Comparison of ENCODE assay signal across 9 cellular contexts in the genomic region with DNA sequence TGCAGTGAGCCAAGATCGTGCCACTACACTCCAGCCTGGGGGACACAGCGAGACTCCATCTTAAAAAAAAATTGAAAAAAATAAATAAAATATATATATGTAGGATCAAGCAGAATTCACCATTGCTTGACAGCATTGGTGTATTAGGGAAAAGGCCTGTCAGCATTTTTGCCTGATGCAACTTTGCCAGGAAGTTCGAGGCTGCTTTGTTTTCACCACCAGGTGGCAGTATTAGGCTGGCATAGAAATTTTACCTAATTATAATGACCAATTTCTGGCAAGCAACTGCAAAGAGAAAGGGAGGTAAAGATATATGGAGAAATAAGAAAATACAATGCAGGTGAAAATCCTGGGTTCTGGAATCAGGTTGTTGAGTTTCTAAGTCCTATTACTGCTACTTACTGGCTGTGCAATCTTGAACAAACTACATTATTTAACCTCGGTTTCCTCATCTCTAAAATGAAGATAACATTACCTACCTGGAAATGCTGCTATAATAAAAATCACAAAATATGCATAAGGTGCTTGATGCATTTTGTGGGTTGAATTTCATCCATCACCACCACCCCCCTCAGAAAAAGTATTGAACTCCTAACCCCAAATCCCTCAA. TPM values are rescaled to one million over a fixed set of nuclear protein-coding genes. Genes with fewer than 3 reads are reported as not detected.
A peak's percentile ranks its signal among the peaks of the same experiment; 100 is the strongest.
DNase-seq lines count a peak whose midpoint lies in the region; ATAC-seq and TF ChIP-seq lines count a peak whose summit lies in the region.
"Had no signal": no experiment of that assay in that cellular context is flagged by ENCODE, and none has a peak within 500 bp of the region (broad histone marks: within the 10 kb centered on the region; RNA-seq: fewer than 3 reads in every experiment).

No MANE protein-coding gene starts in this region.

- no peak overlapping the region for H3K4me3 Mint-ChIP-seq in activated T-helper 17 cell treated with anti-CD3 and anti-CD28 coated beads, Interleukin-2, amount 50 U/mL, for 72 hours
- H3K4me3 Mint-ChIP-seq: T-helper 1 cell treated with Interleukin-12 subunit alpha and Interleukin-12 subunit beta and Interleukin-4 antibody, amounts not matched to agents 30 μg/mL and 1 μg/mL, for 36 hours had no signal

- DNase-seq in DMS153 treated with DMSO at 0.1 percent for 48 hours (lab: John Stamatoyannopoulos, UW; ENCODE audit: unreplicated experiment) (peak; percentile 47), RWPE2 (ENCODE audit: low spot score) (no peak), fibroblast of the conjunctiva (ENCODE audit: low read depth) (peak; percentile 66), occipital lobe (lab: John Stamatoyannopoulos, UW) (peak; percentile 7)

- no peaks in the 10 kb centered on the region for H3K9me2 ChIP-seq in Loucy (replicated peaks; ENCODE audit: low read depth, low read length)

- ATAC-seq in RWPE2 (ENCODE audit: low read depth): 0 out of 3 replicates have a peak, but pooled peaks have one; percentile 25
- ATAC-seq in activated T-helper 17 cell treated with anti-CD3 and anti-CD28 coated beads, Interleukin-2, amount 50 U/mL, for 72 hours (replicated peaks): peak; percentile 35
- ATAC-seq in HG03139 (IDR thresholded peaks at IDR 0.05; ENCODE audit: unreplicated experiment): no peak
- no peak for ATAC-seq in HG02885 (IDR thresholded peaks at IDR 0.05; ENCODE audit: poor library complexity, unreplicated experiment)

- no peaks in the 10 kb centered on the region for H3F3A ChIP-seq in Loucy (ENCODE audit: low read depth)

- H3K4me1 ChIP-seq in Loucy (ENCODE audit: insufficient read depth, low read length, poor library complexity, severe bottlenecking) (peaks cover 23% of the 10 kb centered on the region), RWPE2 (ENCODE audit: insufficient read depth, poor library complexity, severe bottlenecking) (peaks cover 12% of the 10 kb centered on the region)

- H3K36me3 ChIP-seq in Loucy (ENCODE audit: insufficient read depth, low read length) (no peaks in the 10 kb centered on the region), RWPE2 (ENCODE audit: low read depth) (no peaks in the 10 kb centered on the region)

- H3K9me3 Mint-ChIP-seq in activated T-helper 17 cell treated with anti-CD3 and anti-CD28 coated beads, Interleukin-2, amount 50 U/mL, for 72 hours: no peaks in the 10 kb centered on the region
- H3K9me3 Mint-ChIP-seq: T-helper 1 cell treated with Interleukin-12 subunit alpha and Interleukin-12 subunit beta and Interleukin-4 antibody, amounts not matched to agents 30 μg/mL and 1 μg/mL, for 36 hours had no signal

- H3K27me3 ChIP-seq in Loucy (ENCODE audit: insufficient read depth, low read length, poor library complexity, severe bottlenecking) (no peaks in the 10 kb centered on the region), RWPE2 (ENCODE audit: insufficient read depth, poor library complexity, severe bottlenecking) (no peaks in the 10 kb centered on the region)

- H2AFZ ChIP-seq in Loucy (ENCODE audit: low read length): no peak overlapping the region

- no peaks in the 10 kb centered on the region for H4K20me1 ChIP-seq in Loucy (ENCODE audit: insufficient read depth, low read length, poor library complexity, severe bottlenecking)

- H3K36me3 Mint-ChIP-seq in activated T-helper 17 cell treated with anti-CD3 and anti-CD28 coated beads, Interleukin-2, amount 50 U/mL, for 72 hours (ENCODE audit: low read depth): no peaks in the 10 kb centered on the region

- H3K4me3 ChIP-seq in Loucy (ENCODE audit: low read length, poor library complexity, severe bottlenecking): no peak overlapping the region
- no peak overlapping the region for H3K4me3 ChIP-seq in RWPE2 (ENCODE audit: severe bottlenecking)

- H3K9me3 ChIP-seq in Loucy (ENCODE audit: insufficient read depth, low read depth, low read length) (no peaks in the 10 kb centered on the region), RWPE2 (ENCODE audit: severe bottlenecking) (no peaks in the 10 kb centered on the region)

- H3K79me2 ChIP-seq in Loucy (ENCODE audit: insufficient read depth, low read length): no peaks in the 10 kb centered on the region

- no peak overlapping the region for H3K27ac Mint-ChIP-seq in activated T-helper 17 cell treated with anti-CD3 and anti-CD28 coated beads, Interleukin-2, amount 50 U/mL, for 72 hours
- H3K27ac Mint-ChIP-seq: T-helper 1 cell treated with Interleukin-12 subunit alpha and Interleukin-12 subunit beta and Interleukin-4 antibody, amounts not matched to agents 30 μg/mL and 1 μg/mL, for 36 hours had no signal

- H3K4me2 ChIP-seq in Loucy (ENCODE audit: low read depth, low read length, poor library complexity, severe bottlenecking): no peak overlapping the region

- peaks cover 4% of the 10 kb centered on the region for H3K27me3 Mint-ChIP-seq in activated T-helper 17 cell treated with anti-CD3 and anti-CD28 coated beads, Interleukin-2, amount 50 U/mL, for 72 hours

- TF ChIP-seq CTCF in Loucy (conservative IDR thresholded peaks at IDR 0.05; ENCODE audit: low read length) (peak; percentile 78), RWPE2 (IDR thresholded peaks at IDR 0.05; ENCODE audit: poor library complexity, severe bottlenecking) (peak; percentile 87)

- peak overlapping the region; percentile 3 for H3K9ac ChIP-seq in Loucy (ENCODE audit: low read depth, low read length, poor library complexity, severe bottlenecking)

- H3K4me1 Mint-ChIP-seq in activated T-helper 17 cell treated with anti-CD3 and anti-CD28 coated beads, Interleukin-2, amount 50 U/mL, for 72 hours: no peaks in the 10 kb centered on the region

- no peak overlapping the region for H3K27ac ChIP-seq in RWPE2 (ENCODE audit: poor library complexity, severe bottlenecking)

RNA-seq across cellular contexts. Expression of a gene that starts 24.7 kb away (rescaled TPM):
- total RNA-seq in activated T-helper 17 cell treated with anti-CD3 and anti-CD28 coated beads, Interleukin-2, amount 50 U/mL, for 72 hours: 1 to 10 TPM; 1.1 to 1.4 TPM
- total RNA-seq in occipital lobe: 4.4 TPM

RNA-seq across cellular contexts. Expression of a gene that starts 37.0 kb away (rescaled TPM):
- 1 to 10 TPM; 5.6 to 6.4 TPM for total RNA-seq in activated T-helper 17 cell treated with anti-CD3 and anti-CD28 coated beads, Interleukin-2, amount 50 U/mL, for 72 hours
- total RNA-seq in occipital lobe: 12.6 TPM

RNA-seq across cellular contexts. Expression of a gene that starts 50.6 kb away (rescaled TPM):
- total RNA-seq in activated T-helper 17 cell treated with anti-CD3 and anti-CD28 coated beads, Interleukin-2, amount 50 U/mL, for 72 hours: not detected
- not detected for total RNA-seq in occipital lobe

RNA-seq across cellular contexts. Expression of a gene that starts 53.0 kb away (rescaled TPM):
- total RNA-seq in activated T-helper 17 cell treated with anti-CD3 and anti-CD28 coated beads, Interleukin-2, amount 50 U/mL, for 72 hours: not detected
- total RNA-seq in occipital lobe: not detected

Comparison
In these comparisons a context has a peak if more than half of its experiments do, and no peak if none do; other contexts are left out.
1. ATAC-seq: peak in RWPE2 (single experiment) and activated T-helper 17 cell treated with anti-CD3 and anti-CD28 coated beads, Interleukin-2, amount 50 U/mL, for 72 hours (single experiment); none in HG03139 (single experiment) and HG02885 (single experiment).